Comparison of ENCODE assay signal across 2 cellular contexts in the genomic region with DNA sequence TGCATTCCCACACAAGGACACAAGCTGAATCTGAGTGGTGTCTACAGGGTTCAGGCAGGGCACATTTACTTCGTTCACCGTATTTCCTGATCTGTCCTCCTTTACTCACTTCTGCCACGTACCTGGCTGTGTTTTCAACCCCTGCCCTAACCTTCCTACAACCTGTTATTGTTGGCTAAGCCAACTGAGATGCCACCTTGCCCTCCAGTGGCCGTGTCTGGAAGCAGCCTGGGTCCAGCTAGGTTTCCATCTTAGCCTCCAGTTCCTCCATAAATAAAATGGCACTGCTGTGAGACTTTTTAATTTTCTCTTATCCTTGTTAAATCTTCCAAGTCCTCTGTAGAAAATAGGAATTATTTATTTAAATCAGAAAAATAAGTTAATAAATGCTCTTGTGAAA.
TF ChIP-seq lines count a peak whose summit lies in the region.

No MANE protein-coding gene starts in this region.

TF ChIP-seq in HEK293, 187 proteins besides CTCF, POLR2A, EP300 and RAD21 (continued from another document):
- TF ChIP-seq, protein P1, sequence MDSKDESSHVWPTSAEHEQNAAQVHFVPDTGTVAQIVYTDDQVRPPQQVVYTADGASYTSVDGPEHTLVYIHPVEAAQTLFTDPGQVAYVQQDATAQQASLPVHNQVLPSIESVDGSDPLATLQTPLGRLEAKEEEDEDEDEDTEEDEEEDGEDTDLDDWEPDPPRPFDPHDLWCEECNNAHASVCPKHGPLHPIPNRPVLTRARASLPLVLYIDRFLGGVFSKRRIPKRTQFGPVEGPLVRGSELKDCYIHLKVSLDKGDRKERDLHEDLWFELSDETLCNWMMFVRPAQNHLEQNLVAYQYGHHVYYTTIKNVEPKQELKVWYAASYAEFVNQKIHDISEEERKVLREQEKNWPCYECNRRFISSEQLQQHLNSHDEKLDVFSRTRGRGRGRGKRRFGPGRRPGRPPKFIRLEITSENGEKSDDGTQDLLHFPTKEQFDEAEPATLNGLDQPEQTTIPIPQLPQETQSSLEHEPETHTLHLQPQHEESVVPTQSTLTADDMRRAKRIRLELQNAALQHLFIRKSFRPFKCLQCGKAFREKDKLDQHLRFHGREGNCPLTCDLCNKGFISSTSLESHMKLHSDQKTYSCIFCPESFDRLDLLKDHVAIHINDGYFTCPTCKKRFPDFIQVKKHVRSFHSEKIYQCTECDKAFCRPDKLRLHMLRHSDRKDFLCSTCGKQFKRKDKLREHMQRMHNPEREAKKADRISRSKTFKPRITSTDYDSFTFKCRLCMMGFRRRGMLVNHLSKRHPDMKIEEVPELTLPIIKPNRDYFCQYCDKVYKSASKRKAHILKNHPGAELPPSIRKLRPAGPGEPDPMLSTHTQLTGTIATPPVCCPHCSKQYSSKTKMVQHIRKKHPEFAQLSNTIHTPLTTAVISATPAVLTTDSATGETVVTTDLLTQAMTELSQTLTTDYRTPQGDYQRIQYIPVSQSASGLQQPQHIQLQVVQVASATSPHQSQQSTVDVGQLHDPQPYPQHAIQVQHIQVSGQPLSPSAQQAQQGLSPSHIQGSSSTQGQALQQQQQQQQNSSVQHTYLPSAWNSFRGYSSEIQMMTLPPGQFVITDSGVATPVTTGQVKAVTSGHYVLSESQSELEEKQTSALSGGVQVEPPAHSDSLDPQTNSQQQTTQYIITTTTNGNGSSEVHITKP (tag by site-specific recombination; IDR thresholded peaks at IDR 0.05): no peak
- TF ChIP-seq ZNF302 (tag by site-specific recombination; IDR thresholded peaks at IDR 0.05; ENCODE audit: low read depth): no peak
- TF ChIP-seq, protein P2, sequence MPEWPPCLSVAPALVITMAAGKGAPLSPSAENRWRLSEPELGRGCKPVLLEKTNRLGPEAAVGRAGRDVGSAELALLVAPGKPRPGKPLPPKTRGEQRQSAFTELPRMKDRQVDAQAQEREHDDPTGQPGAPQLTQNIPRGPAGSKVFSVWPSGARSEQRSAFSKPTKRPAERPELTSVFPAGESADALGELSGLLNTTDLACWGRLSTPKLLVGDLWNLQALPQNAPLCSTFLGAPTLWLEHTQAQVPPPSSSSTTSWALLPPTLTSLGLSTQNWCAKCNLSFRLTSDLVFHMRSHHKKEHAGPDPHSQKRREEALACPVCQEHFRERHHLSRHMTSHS (tag by site-specific recombination; IDR thresholded peaks at IDR 0.05): no peak
- TF ChIP-seq ZNF621 (tag by site-specific recombination; IDR thresholded peaks at IDR 0.05): no peak
- TF ChIP-seq ZBTB1 (tag by site-specific recombination; IDR thresholded peaks at IDR 0.05): no peak
- TF ChIP-seq, protein P3, sequence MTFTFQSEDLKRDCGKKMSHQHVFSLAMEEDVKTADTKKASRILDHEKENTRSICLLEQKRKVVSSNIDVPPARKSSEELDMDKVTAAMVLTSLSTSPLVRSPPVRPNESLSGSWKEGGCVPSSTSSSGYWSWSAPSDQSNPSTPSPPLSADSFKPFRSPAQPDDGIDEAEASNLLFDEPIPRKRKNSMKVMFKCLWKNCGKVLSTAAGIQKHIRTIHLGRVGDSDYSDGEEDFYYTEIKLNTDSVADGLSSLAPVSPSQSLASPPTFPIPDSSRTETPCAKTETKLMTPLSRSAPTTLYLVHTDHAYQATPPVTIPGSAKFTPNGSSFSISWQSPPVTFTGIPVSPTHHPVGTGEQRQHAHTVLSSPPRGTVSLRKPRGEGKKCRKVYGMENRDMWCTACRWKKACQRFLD (tag by site-specific recombination; IDR thresholded peaks at IDR 0.05): no peak
- no peak for TF ChIP-seq ZNF623 (tag by site-specific recombination; IDR thresholded peaks at IDR 0.05)
- TF ChIP-seq, protein P4, sequence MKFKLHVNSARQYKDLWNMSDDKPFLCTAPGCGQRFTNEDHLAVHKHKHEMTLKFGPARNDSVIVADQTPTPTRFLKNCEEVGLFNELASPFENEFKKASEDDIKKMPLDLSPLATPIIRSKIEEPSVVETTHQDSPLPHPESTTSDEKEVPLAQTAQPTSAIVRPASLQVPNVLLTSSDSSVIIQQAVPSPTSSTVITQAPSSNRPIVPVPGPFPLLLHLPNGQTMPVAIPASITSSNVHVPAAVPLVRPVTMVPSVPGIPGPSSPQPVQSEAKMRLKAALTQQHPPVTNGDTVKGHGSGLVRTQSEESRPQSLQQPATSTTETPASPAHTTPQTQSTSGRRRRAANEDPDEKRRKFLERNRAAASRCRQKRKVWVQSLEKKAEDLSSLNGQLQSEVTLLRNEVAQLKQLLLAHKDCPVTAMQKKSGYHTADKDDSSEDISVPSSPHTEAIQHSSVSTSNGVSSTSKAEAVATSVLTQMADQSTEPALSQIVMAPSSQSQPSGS (tag by site-specific recombination; IDR thresholded peaks at IDR 0.05; ENCODE audit: low read depth): no peak
- TF ChIP-seq, protein P5, sequence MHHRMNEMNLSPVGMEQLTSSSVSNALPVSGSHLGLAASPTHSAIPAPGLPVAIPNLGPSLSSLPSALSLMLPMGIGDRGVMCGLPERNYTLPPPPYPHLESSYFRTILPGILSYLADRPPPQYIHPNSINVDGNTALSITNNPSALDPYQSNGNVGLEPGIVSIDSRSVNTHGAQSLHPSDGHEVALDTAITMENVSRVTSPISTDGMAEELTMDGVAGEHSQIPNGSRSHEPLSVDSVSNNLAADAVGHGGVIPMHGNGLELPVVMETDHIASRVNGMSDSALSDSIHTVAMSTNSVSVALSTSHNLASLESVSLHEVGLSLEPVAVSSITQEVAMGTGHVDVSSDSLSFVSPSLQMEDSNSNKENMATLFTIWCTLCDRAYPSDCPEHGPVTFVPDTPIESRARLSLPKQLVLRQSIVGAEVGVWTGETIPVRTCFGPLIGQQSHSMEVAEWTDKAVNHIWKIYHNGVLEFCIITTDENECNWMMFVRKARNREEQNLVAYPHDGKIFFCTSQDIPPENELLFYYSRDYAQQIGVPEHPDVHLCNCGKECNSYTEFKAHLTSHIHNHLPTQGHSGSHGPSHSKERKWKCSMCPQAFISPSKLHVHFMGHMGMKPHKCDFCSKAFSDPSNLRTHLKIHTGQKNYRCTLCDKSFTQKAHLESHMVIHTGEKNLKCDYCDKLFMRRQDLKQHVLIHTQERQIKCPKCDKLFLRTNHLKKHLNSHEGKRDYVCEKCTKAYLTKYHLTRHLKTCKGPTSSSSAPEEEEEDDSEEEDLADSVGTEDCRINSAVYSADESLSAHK (tag by site-specific recombination; IDR thresholded peaks at IDR 0.05): no peak
- TF ChIP-seq ZNF114 (tag by site-specific recombination; IDR thresholded peaks at IDR 0.05): no peak

TF ChIP-seq in SK-N-SH, 30 proteins besides CTCF, POLR2A, EP300 and RAD21 (continued from another document):
- TF ChIP-seq, protein P6, sequence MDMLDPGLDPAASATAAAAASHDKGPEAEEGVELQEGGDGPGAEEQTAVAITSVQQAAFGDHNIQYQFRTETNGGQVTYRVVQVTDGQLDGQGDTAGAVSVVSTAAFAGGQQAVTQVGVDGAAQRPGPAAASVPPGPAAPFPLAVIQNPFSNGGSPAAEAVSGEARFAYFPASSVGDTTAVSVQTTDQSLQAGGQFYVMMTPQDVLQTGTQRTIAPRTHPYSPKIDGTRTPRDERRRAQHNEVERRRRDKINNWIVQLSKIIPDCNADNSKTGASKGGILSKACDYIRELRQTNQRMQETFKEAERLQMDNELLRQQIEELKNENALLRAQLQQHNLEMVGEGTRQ (IDR thresholded peaks at IDR 0.05; ENCODE audit: borderline replicate concordance, low read depth, low read length): no peak
- TF ChIP-seq SIN3A (IDR thresholded peaks at IDR 0.05; ENCODE audit: borderline replicate concordance, low read depth, low read length) (no peak), GABPA (IDR thresholded peaks at IDR 0.05; ENCODE audit: low read depth) (no peak)
- TF ChIP-seq, protein P7, sequence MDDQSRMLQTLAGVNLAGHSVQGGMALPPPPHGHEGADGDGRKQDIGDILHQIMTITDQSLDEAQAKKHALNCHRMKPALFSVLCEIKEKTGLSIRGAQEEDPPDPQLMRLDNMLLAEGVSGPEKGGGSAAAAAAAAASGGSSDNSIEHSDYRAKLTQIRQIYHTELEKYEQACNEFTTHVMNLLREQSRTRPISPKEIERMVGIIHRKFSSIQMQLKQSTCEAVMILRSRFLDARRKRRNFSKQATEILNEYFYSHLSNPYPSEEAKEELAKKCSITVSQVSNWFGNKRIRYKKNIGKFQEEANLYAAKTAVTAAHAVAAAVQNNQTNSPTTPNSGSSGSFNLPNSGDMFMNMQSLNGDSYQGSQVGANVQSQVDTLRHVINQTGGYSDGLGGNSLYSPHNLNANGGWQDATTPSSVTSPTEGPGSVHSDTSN (IDR thresholded peaks at IDR 0.05): no peak
TF ChIP-seq in SK-N-SH: peak in this region for 0.
